In the genomic region with DNA sequence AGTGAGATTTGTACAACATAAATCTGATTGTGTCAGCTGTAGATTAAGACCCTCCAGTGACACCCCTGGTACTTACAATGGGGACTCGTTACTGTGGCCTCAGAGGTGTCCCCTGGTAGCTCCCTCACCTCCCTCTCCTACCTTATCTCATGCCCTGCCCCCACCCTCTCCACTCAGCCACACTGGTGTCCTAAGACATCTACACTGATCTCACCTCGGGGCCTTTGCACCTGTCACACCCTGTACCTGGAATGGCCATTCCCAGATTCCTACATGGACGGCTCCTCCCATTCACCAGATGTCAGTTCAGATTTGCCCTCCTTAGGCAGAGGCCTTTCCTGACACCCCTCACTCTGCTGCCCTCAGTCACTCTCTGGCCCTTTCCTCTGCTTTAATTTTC, we compare ENCODE assay signal across 19 cellular contexts.
"Had no signal": no experiment of that assay in that cellular context is flagged by ENCODE, and none has a peak within 500 bp of the region (broad histone marks: within the 10 kb centered on the region; RNA-seq: fewer than 3 reads in every experiment).

No MANE protein-coding gene starts in this region.

- H3K36me3 Mint-ChIP-seq: natural killer cell had no signal

- H3K27ac Mint-ChIP-seq: natural killer cell had no signal

- ATAC-seq: esophagus mucosa; heart left ventricle; natural killer cell; stimulated activated naive CD8-positive, alpha-beta T cell treated with anti-CD3 and anti-CD28 coated beads, Interleukin-15, Interleukin-2, amounts not matched to agents 100 U/mL and 50 U/mL, for 24 hours had no signal

- H3K4me1 Mint-ChIP-seq: central memory CD8-positive, alpha-beta T cell; natural killer cell; neural crest cell had no signal

- H3K4me3 ChIP-seq: heart left ventricle, lung, right atrium auricular region, sigmoid colon, skin epidermis, suprapubic skin, tibial artery had no signal

- DNase-seq: cortex of kidney; effector memory CD4-positive, alpha-beta T cell; heart left ventricle; hippocampal formation; islet precursor cell; left ventricle myocardium superior; mesenchymal stem cell; natural killer cell; sigmoid colon; stimulated activated CD4-positive, alpha-beta T cell treated with anti-CD3 and anti-CD28 coated beads, Interleukin-12 subunit alpha, Interleukin-12 subunit beta, amount 100 ng/mL, for 4 hours; stimulated activated naive CD8-positive, alpha-beta T cell treated with anti-CD3 and anti-CD28 coated beads, Interleukin-15, Interleukin-2, amounts not matched to agents 100 U/mL and 50 U/mL, for 24 hours; tibial artery had no signal

- H3K4me1 ChIP-seq: right atrium auricular region, suprapubic skin, tibial artery had no signal

- H3K9me3 Mint-ChIP-seq: central memory CD8-positive, alpha-beta T cell; natural killer cell; neural crest cell had no signal

- H3K27me3 Mint-ChIP-seq: central memory CD8-positive, alpha-beta T cell had no signal

- H3K9me3 ChIP-seq: heart left ventricle, right atrium auricular region, sigmoid colon, suprapubic skin, tibial artery had no signal

- H3K27ac ChIP-seq: heart left ventricle, right atrium auricular region, sigmoid colon, skin epidermis, suprapubic skin, tibial artery had no signal

- H3K36me3 ChIP-seq: heart left ventricle, right atrium auricular region, sigmoid colon, suprapubic skin, tibial artery had no signal

- H3K27me3 ChIP-seq: heart left ventricle, right atrium auricular region, sigmoid colon, suprapubic skin, tibial artery had no signal

- H3K4me3 Mint-ChIP-seq: central memory CD8-positive, alpha-beta T cell; natural killer cell; neural crest cell had no signal
